ENCODE assay signal across 10 cellular contexts in genomic region chr1:8133657-8134430, GRCh38.
DNase-seq lines count a peak whose midpoint lies in the region; ATAC-seq and TF ChIP-seq lines count a peak whose summit lies in the region.
"Had no signal": no experiment of that assay in that cellular context is flagged by ENCODE, and none has a peak within 500 bp of the region (broad histone marks: within the 10 kb centered on the region; RNA-seq: fewer than 3 reads in every experiment).

No MANE protein-coding gene starts in this region.

- no peaks in the 10 kb centered on the region for H3K36me3 Mint-ChIP-seq in activated CD4-positive, alpha-beta T cell treated with anti-CD3 and anti-CD28 coated beads, Interleukin-2, amount 10 ng/mL, durations not matched to agents 24 days and 14 days (ENCODE audit: low read depth)
- H3K36me3 Mint-ChIP-seq: CD4-positive, CD25-positive, alpha-beta regulatory T cell had no signal

- POLR2A ChIA-PET in AG04450 (lab: Yijun Ruan, JAX), result interaction anchor here (0.6 to 1.9 kb wide), 8 partner anchors 13 to 141 kb away, joined by 3 to 9 read pairs (median 4); no protein-coding TSS in a partner anchor

- H3K27me3 Mint-ChIP-seq in activated CD4-positive, alpha-beta T cell treated with anti-CD3 and anti-CD28 coated beads, Interleukin-2, amount 10 ng/mL, durations not matched to agents 24 days and 14 days, result peaks cover 39% of the 10 kb centered on the region

- TF ChIP-seq CTCF in AG04450 (IDR thresholded peaks at IDR 0.05; ENCODE audit: low read depth, low read length) (no peak), omental fat pad (IDR thresholded peaks at IDR 0.05) (no peak)

- ATAC-seq in omental fat pad (ENCODE audit: low FRiP score) (peak; percentile 71), GM19395 (IDR thresholded peaks at IDR 0.05; ENCODE audit: unreplicated experiment) (no peak), GM21390 (IDR thresholded peaks at IDR 0.05; ENCODE audit: unreplicated experiment) (no peak)

- CTCF ChIA-PET in AG04450 (lab: Charles Lee), result interaction anchor here (1.8 kb wide), 1 partner anchor 119 kb away, joined by 5 read pairs; no protein-coding TSS in a partner anchor

- H3K4me3 Mint-ChIP-seq in activated CD4-positive, alpha-beta T cell treated with anti-CD3 and anti-CD28 coated beads, Interleukin-2, amount 10 ng/mL, durations not matched to agents 24 days and 14 days, result no peak overlapping the region
- H3K4me3 Mint-ChIP-seq: CD4-positive, CD25-positive, alpha-beta regulatory T cell had no signal

- H3K27me3 ChIP-seq in AG04450 (ENCODE audit: control insufficient read depth, insufficient read depth, low read length), result no peaks in the 10 kb centered on the region

- no peaks in the 10 kb centered on the region for H3K9me3 Mint-ChIP-seq in activated CD4-positive, alpha-beta T cell treated with anti-CD3 and anti-CD28 coated beads, Interleukin-2, amount 10 ng/mL, durations not matched to agents 24 days and 14 days

- DNase-seq in AG04450 (ENCODE audit: low read depth, low spot score), result peak; percentile 82
- peak; percentile 93 for DNase-seq in RPMI7951 (ENCODE audit: low read depth)
- peak; percentile 96 for DNase-seq in fibroblast of peridontal ligament (ENCODE audit: extremely low read depth)
- no peak for DNase-seq in omental fat pad (ENCODE audit: low spot score)
- no peak for DNase-seq in activated naive CD4-positive, alpha-beta T cell treated with Interleukin-2 at 50 U/mL for 16 hours
- DNase-seq in activated CD4-positive, alpha-beta T cell treated with anti-CD3 and anti-CD28 coated beads, Interleukin-2, amount 10 ng/mL, durations not matched to agents 24 days and 14 days, result no peak
- DNase-seq: CD4-positive, CD25-positive, alpha-beta regulatory T cell; NCI-H1436 had no signal

- H3K27ac ChIP-seq in AG04450 (ENCODE audit: low read depth, low read length), result peak overlapping the region; percentile 23

- H3K9me3 ChIP-seq in AG04450 (ENCODE audit: control insufficient read depth, insufficient read depth, low read length), result no peaks in the 10 kb centered on the region

- peaks cover 3% of the 10 kb centered on the region for H3K4me1 Mint-ChIP-seq in activated CD4-positive, alpha-beta T cell treated with anti-CD3 and anti-CD28 coated beads, Interleukin-2, amount 10 ng/mL, durations not matched to agents 24 days and 14 days

- H3K27ac Mint-ChIP-seq in activated CD4-positive, alpha-beta T cell treated with anti-CD3 and anti-CD28 coated beads, Interleukin-2, amount 10 ng/mL, durations not matched to agents 24 days and 14 days, result no peak overlapping the region

- intact Hi-C loops in activated CD4-positive, alpha-beta T cell treated with anti-CD3 and anti-CD28 coated beads, Interleukin-2, amount 10 ng/mL, durations not matched to agents 24 days and 14 days (cut with micrococcal nuclease), result no loop called here

- H3K4me3 ChIP-seq in AG04450 (ENCODE audit: low read depth, low read length), result no peak overlapping the region

Comparison
In these comparisons a context has a peak if more than half of its experiments do, and no peak if none do; other contexts are left out.
1. DNase-seq: peak in AG04450 (single experiment), RPMI7951 (single experiment) and fibroblast of peridontal ligament (single experiment); none in omental fat pad (single experiment), activated naive CD4-positive, alpha-beta T cell treated with Interleukin-2 at 50 U/mL for 16 hours (single experiment) and activated CD4-positive, alpha-beta T cell treated with anti-CD3 and anti-CD28 coated beads, Interleukin-2, amount 10 ng/mL, durations not matched to agents 24 days and 14 days (single experiment).